Comparison of ENCODE assay signal across 21 cellular contexts in the genomic region with DNA sequence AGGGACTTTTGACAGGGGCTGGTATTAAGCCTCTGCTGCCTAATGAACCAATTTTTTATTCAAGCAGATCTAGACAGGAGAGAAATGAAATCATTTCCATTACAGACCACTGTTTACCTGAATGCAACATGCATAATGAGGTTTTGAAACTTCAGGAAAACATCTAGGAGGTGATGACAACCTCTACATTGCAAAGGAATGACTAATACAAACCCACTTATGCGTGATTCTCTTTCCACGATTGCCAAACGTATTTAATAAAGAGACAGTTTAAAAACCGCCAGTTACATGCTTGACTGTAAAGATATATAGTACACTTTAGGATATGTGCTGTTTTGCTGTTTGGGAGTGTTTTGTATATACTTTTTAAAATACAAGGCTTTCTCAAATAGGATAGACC.
"Had no signal": no experiment of that assay in that cellular context is flagged by ENCODE, and none has a peak within 500 bp of the region (broad histone marks: within the 10 kb centered on the region; RNA-seq: fewer than 3 reads in every experiment).

No MANE protein-coding gene starts in this region.

- H3K4me1 ChIP-seq: ascending aorta, left ventricle myocardium inferior, neural progenitor cell, upper lobe of left lung had no signal

- H3K4me3 ChIP-seq: ascending aorta, cardiac muscle cell, left ventricle myocardium inferior, neural progenitor cell, upper lobe of left lung had no signal

- H3K27me3 Mint-ChIP-seq: effector memory CD8-positive, alpha-beta T cell; progenitor cell of endocrine pancreas; stimulated activated naive CD8-positive, alpha-beta T cell treated with anti-CD3 and anti-CD28 coated beads, Interleukin-15, Interleukin-2, amounts not matched to agents 100 ng/mL and 50 ng/mL, for 24 hours had no signal

- H3K27ac Mint-ChIP-seq: activated T-cell treated with anti-CD3 and anti-CD28 coated beads, Interleukin-2, amount 50 U/mL, for 72 hours; effector memory CD8-positive, alpha-beta T cell; neural progenitor cell; progenitor cell of endocrine pancreas; stimulated activated naive CD8-positive, alpha-beta T cell treated with anti-CD3 and anti-CD28 coated beads, Interleukin-15, Interleukin-2, amounts not matched to agents 100 ng/mL and 50 ng/mL, for 24 hours had no signal

- DNase-seq: activated CD4-positive, alpha-beta T cell treated with anti-CD3 and anti-CD28 coated beads for 1 hour; activated CD4-positive, alpha-beta T cell treated with anti-CD3 and anti-CD28 coated beads, Interleukin-2, amount 50 U/mL, for 4 hours; activated effector memory CD4-positive, alpha-beta T cell treated with anti-CD3 and anti-CD28 coated beads, Interleukin-2, amount 50 U/mL, for 16 hours; activated naive CD4-positive, alpha-beta T cell treated with anti-CD3 and anti-CD28 coated beads, Interleukin-2, amount 50 U/mL, for 16 hours; activated T-cell treated with anti-CD3 and anti-CD28 coated beads, Interleukin-2, amount 50 U/mL, for 72 hours; effector memory CD8-positive, alpha-beta T cell; head of caudate nucleus; left ventricle myocardium inferior; right cardiac atrium; small intestine; stimulated activated CD4-positive, alpha-beta T cell treated with anti-CD3 and anti-CD28 coated beads, Interleukin-15, amount 100 ng/mL, for 24 hours; stimulated activated CD4-positive, alpha-beta T cell treated with anti-CD3 and anti-CD28 coated beads, Interleukin-2, amount 100 ng/mL, for 48 hours; SW 1271; T-helper 2 cell; upper lobe of left lung; WERI-Rb-1 had no signal

- H3K36me3 ChIP-seq: ascending aorta, cardiac muscle cell, left ventricle myocardium inferior, neural progenitor cell, upper lobe of left lung, WERI-Rb-1 had no signal

- H3K27ac ChIP-seq: ascending aorta, cardiac muscle cell, left ventricle myocardium inferior, neural progenitor cell, upper lobe of left lung, WERI-Rb-1 had no signal

- H3K9me3 Mint-ChIP-seq: activated T-cell treated with anti-CD3 and anti-CD28 coated beads, Interleukin-2, amount 50 U/mL, for 72 hours; effector memory CD8-positive, alpha-beta T cell; neural progenitor cell; stimulated activated naive CD8-positive, alpha-beta T cell treated with anti-CD3 and anti-CD28 coated beads, Interleukin-15, Interleukin-2, amounts not matched to agents 100 ng/mL and 50 ng/mL, for 24 hours had no signal

- H2AFZ ChIP-seq: neural progenitor cell had no signal

- H3K4me2 ChIP-seq: neural progenitor cell had no signal

- H3K9ac ChIP-seq: neural progenitor cell had no signal

- H3K36me3 Mint-ChIP-seq: neural progenitor cell had no signal

- H3K27me3 ChIP-seq: ascending aorta, cardiac muscle cell, neural progenitor cell, upper lobe of left lung had no signal

- H3K9me3 ChIP-seq: ascending aorta, left ventricle myocardium inferior, upper lobe of left lung had no signal

- H3K4me3 Mint-ChIP-seq: activated T-cell treated with anti-CD3 and anti-CD28 coated beads, Interleukin-2, amount 50 U/mL, for 72 hours; effector memory CD8-positive, alpha-beta T cell; neural progenitor cell; stimulated activated naive CD8-positive, alpha-beta T cell treated with anti-CD3 and anti-CD28 coated beads, Interleukin-15, Interleukin-2, amounts not matched to agents 100 ng/mL and 50 ng/mL, for 24 hours had no signal
